ENCODE assay signal across 12 cellular contexts in the genomic region with DNA sequence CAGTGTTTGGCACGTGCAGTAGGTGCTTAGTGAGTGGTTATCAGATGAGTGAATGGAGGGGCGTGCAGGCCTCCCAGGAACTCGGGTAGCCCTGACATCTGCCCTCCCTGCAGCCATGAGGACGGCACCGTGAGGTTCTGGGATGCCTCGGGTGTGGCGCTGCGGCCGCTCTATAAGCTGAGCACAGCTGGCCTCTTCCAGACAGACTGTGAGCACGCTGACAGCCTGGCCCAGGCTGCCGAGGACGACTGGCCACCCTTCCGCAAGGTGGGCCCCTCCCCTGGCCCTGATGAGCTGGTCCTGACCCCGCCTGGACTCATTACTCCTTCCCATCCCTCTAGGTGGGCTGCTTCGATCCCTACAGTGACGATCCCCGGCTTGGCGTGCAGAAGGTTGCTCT.
"Had no signal": no experiment of that assay in that cellular context is flagged by ENCODE, and none has a peak within 500 bp of the region (broad histone marks: within the 10 kb centered on the region; RNA-seq: fewer than 3 reads in every experiment).

No MANE protein-coding gene starts in this region.

- H3K27me3 ChIP-seq: brain microvascular endothelial cell, foreskin keratinocyte, left lung had no signal

- H3K4me1 Mint-ChIP-seq: activated naive CD4-positive, alpha-beta T cell treated with anti-CD3 and anti-CD28 coated beads, Interleukin-2, amount 10 ng/mL, durations not matched to agents 7 days and 5 days; endodermal cell; memory B cell; nephron had no signal

- H3K4me3 Mint-ChIP-seq: activated naive CD4-positive, alpha-beta T cell treated with anti-CD3 and anti-CD28 coated beads, Interleukin-2, amount 10 ng/mL, durations not matched to agents 7 days and 5 days; endodermal cell; memory B cell; nephron; stimulated activated naive CD8-positive, alpha-beta T cell treated with anti-CD3 and anti-CD28 coated beads, Interleukin-15, amount 100 ng/mL, for 72 hours had no signal

- H3K9me3 ChIP-seq: left lung had no signal

- H3K27me3 Mint-ChIP-seq: activated naive CD4-positive, alpha-beta T cell treated with anti-CD3 and anti-CD28 coated beads, Interleukin-2, amount 10 ng/mL, durations not matched to agents 7 days and 5 days; memory B cell; stimulated activated naive CD8-positive, alpha-beta T cell treated with anti-CD3 and anti-CD28 coated beads, Interleukin-15, amount 100 ng/mL, for 72 hours had no signal

- ATAC-seq: left lung, sciatic nerve had no signal

- H3K9me3 Mint-ChIP-seq: activated naive CD4-positive, alpha-beta T cell treated with anti-CD3 and anti-CD28 coated beads, Interleukin-2, amount 10 ng/mL, durations not matched to agents 7 days and 5 days; endodermal cell; memory B cell; nephron; stimulated activated naive CD8-positive, alpha-beta T cell treated with anti-CD3 and anti-CD28 coated beads, Interleukin-15, amount 100 ng/mL, for 72 hours had no signal

- H3K27ac Mint-ChIP-seq: activated naive CD4-positive, alpha-beta T cell treated with anti-CD3 and anti-CD28 coated beads, Interleukin-2, amount 10 ng/mL, durations not matched to agents 7 days and 5 days; endodermal cell; memory B cell; nephron had no signal

- H3K27ac ChIP-seq: foreskin keratinocyte, left lung had no signal

- H3K4me3 ChIP-seq: left lung had no signal

- DNase-seq: activated naive CD4-positive, alpha-beta T cell treated with anti-CD3 and anti-CD28 coated beads, Interleukin-2, amount 10 ng/mL, durations not matched to agents 7 days and 5 days; amygdala; brain microvascular endothelial cell; dermis blood vessel endothelial cell; endodermal cell; head of caudate nucleus; left lung; stimulated activated naive CD8-positive, alpha-beta T cell treated with anti-CD3 and anti-CD28 coated beads, Interleukin-15, amount 100 ng/mL, for 72 hours had no signal

- H3K4me1 ChIP-seq: left lung had no signal
